5 cellular contexts compared by ENCODE assay signal in the genomic region with DNA sequence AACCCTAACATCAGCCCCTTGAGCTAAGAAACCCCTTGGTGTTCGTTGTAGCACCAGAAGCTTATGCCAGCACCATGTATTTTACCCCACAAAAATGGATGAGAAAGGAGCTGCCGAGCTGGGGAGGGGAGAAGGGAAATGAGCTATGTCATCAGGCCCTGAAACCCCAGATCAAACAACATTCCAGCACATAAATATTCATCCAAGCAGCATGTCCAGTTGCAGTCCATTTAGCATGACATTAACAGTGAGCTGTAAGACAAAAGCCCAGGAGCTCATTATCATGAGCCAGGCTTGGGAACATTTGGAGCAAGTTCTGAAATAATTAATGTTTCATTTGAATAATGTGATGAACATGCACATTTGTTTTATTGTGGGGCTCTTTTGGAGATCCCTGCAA.
"Had no signal": no experiment of that assay in that cellular context is flagged by ENCODE, and none has a peak within 500 bp of the region (broad histone marks: within the 10 kb centered on the region; RNA-seq: fewer than 3 reads in every experiment).

No MANE protein-coding gene starts in this region.

- H3K27ac ChIP-seq: GM23248 had no signal

- H2AFZ ChIP-seq: GM23248 had no signal

- H3K4me3 ChIP-seq: GM23248, K562 had no signal

- DNase-seq: GM23248, H9, HCEC 1CT, IMR-90 had no signal

- H3K9ac ChIP-seq: GM23248 had no signal
